Comparison of ENCODE assay signal across 18 cellular contexts in genomic region chr11:7347611-7348431, GRCh38.
A peak's percentile ranks its signal among the peaks of the same experiment; 100 is the strongest.
DNase-seq lines count a peak whose midpoint lies in the region; ATAC-seq and TF ChIP-seq lines count a peak whose summit lies in the region.
"Had no signal": no experiment of that assay in that cellular context is flagged by ENCODE, and none has a peak within 500 bp of the region (broad histone marks: within the 10 kb centered on the region; RNA-seq: fewer than 3 reads in every experiment).

No MANE protein-coding gene starts in this region.

- H3K9me3 ChIP-seq in BLaER1 treated with 17β-estradiol and CSF1 and Interleukin-3, amounts not matched to agents 10 nM and 100 nM (replicated peaks in 1 of 11) = peaks cover 0 to 7% (median 0%) of the 10 kb centered on the region in 11 experiments; a peak in 2 of 22 replicates
- H3K9me3 ChIP-seq: A549, Peyer's patch had no signal

- H3K27ac Mint-ChIP-seq in mesothelial cell of epicardium = peak overlapping the region; percentile 74
- H3K27ac Mint-ChIP-seq: B cell; CD4-positive, CD25-positive, alpha-beta regulatory T cell; GM23338 had no signal

- no peaks in the 10 kb centered on the region for H4K20me1 ChIP-seq in BLaER1 treated with 17β-estradiol and CSF1 and Interleukin-3, amounts not matched to agents 10 nM and 100 nM

- no peak overlapping the region for H3K4me3 Mint-ChIP-seq in mesothelial cell of epicardium
- H3K4me3 Mint-ChIP-seq: B cell; CD4-positive, CD25-positive, alpha-beta regulatory T cell; GM23338 had no signal

- TF ChIP-seq CTCF in VCaP (conservative IDR thresholded peaks at IDR 0.05) (no peak), mesothelial cell of epicardium (IDR thresholded peaks at IDR 0.05; ENCODE audit: unreplicated experiment) (no peak)

- H3K4me1 ChIP-seq in BLaER1 treated with 17β-estradiol and CSF1 and Interleukin-3, amounts not matched to agents 10 nM and 100 nM = peaks cover 9 to 20% (median 13%) of the 10 kb centered on the region in 10 experiments
- H3K4me1 ChIP-seq: A549, Peyer's patch had no signal

- H3K4me1 Mint-ChIP-seq in mesothelial cell of epicardium = peaks cover 25% of the 10 kb centered on the region
- H3K4me1 Mint-ChIP-seq: B cell; CD4-positive, CD25-positive, alpha-beta regulatory T cell had no signal

- peaks cover 2% of the 10 kb centered on the region for H3K36me3 Mint-ChIP-seq in mesothelial cell of epicardium
- H3K36me3 Mint-ChIP-seq: CD4-positive, CD25-positive, alpha-beta regulatory T cell had no signal

- no peak overlapping the region for H3K4me3 ChIP-seq in BLaER1 treated with 17β-estradiol and CSF1 and Interleukin-3, amounts not matched to agents 10 nM and 100 nM
- H3K4me3 ChIP-seq: A549, GM23338, Peyer's patch had no signal

- H3K27ac ChIP-seq in BLaER1 treated with 17β-estradiol and CSF1 and Interleukin-3, amounts not matched to agents 10 nM and 100 nM = no peak overlapping the region
- peak overlapping the region; percentile 54 for H3K27ac ChIP-seq in VCaP
- H3K27ac ChIP-seq: A549, Peyer's patch had no signal

- ATAC-seq in HG03342 (IDR thresholded peaks at IDR 0.05; ENCODE audit: unreplicated experiment) = no peak
- ATAC-seq: A549, HCT116, SK-N-SH treated with all-trans-retinoic acid at 6 μM for 48 hours had no signal

- no peaks in the 10 kb centered on the region for H3K9me3 Mint-ChIP-seq in mesothelial cell of epicardium
- H3K9me3 Mint-ChIP-seq: GM23338 had no signal

- no peak overlapping the region for H3K9ac ChIP-seq in BLaER1 treated with 17β-estradiol and CSF1 and Interleukin-3, amounts not matched to agents 10 nM and 100 nM

- H3K27me3 ChIP-seq in BLaER1 treated with 17β-estradiol and CSF1 and Interleukin-3, amounts not matched to agents 10 nM and 100 nM = no peaks in the 10 kb centered on the region
- H3K27me3 ChIP-seq: Peyer's patch had no signal

- H3K27me3 Mint-ChIP-seq in mesothelial cell of epicardium (ENCODE audit: low read depth) = no peaks in the 10 kb centered on the region

- DNase-seq in H4 (ENCODE audit: low spot score) (peak; percentile 15), mesothelial cell of epicardium (ENCODE audit: low spot score in 2 of 2, unreplicated experiment in 2 of 2) (no peak), NCI-H524 treated with DMSO at 0.1 percent for 48 hours (lab: John Stamatoyannopoulos, UW) (no peak), NCI-H1417 treated with DMSO at 0.1 percent for 48 hours (lab: John Stamatoyannopoulos, UW) (no peak), NCI-H2171 treated with DMSO at 0.1 percent for 48 hours (lab: John Stamatoyannopoulos, UW) (no peak)
- DNase-seq: CD4-positive, CD25-positive, alpha-beta regulatory T cell; DND-41; IMR-90; NCI-H187 treated with DMSO at 0.1 percent for 48 hours; Peyer's patch had no signal

- H3K4me2 ChIP-seq in BLaER1 treated with 17β-estradiol and CSF1 and Interleukin-3, amounts not matched to agents 10 nM and 100 nM = peak overlapping the region; percentile 17 to 68 (median 48); a peak in 21 of 22 replicates
- H3K4me2 ChIP-seq: A549, GM23338 had no signal

- H3K36me3 ChIP-seq in BLaER1 treated with 17β-estradiol and CSF1 and Interleukin-3, amounts not matched to agents 10 nM and 100 nM = no peaks in the 10 kb centered on the region
- H3K36me3 ChIP-seq: Peyer's patch had no signal
